In the genomic region with DNA sequence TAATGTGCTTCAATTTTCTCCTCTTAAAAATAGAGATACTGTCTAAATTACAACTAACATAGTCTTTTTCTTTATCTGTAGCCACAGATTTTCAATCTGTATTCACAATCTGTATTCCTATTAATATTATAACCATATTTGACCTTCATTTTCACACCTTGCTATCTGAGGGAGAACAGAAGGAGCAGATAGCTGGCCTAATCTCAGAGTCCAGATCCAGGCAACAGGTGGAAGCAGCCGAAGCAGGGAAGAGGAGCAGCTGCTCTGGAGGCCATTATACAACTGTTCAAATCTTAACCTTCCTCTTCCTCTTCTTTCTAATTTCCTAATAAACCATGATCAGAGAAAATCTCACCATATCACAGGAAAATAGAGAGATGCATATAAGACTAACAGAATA, we compare ENCODE assay signal across 18 cellular contexts. TPM values are rescaled to one million over a fixed set of nuclear protein-coding genes. Genes with fewer than 3 reads are reported as not detected.
DNase-seq lines count a peak whose midpoint lies in the region; ATAC-seq, FAIRE-seq and TF ChIP-seq lines count a peak whose summit lies in the region.
"Had no signal": no experiment of that assay in that cellular context is flagged by ENCODE, and none has a peak within 500 bp of the region (broad histone marks: within the 10 kb centered on the region; RNA-seq: fewer than 3 reads in every experiment).

No MANE protein-coding gene starts in this region.

- H3K36me3 Mint-ChIP-seq in CD14-positive monocyte = peaks cover 26 to 40% of the 10 kb centered on the region in 2 donors

- no peak for DNase-seq in CD14-positive monocyte (ENCODE audit: low spot score)
- no peak for DNase-seq in GM12892 (ENCODE audit: insufficient read length)
- DNase-seq in erythroblast (lab: John Stamatoyannopoulos, UW) = peak; percentile 2 to 59
- DNase-seq in small intestine = peak; percentile 15
- no peak for DNase-seq in DMS79 treated with DMSO at 0.1 percent for 48 hours (lab: John Stamatoyannopoulos, UW)
- DNase-seq: ACHN; CD4-positive, alpha-beta memory T cell; DMS53; GOT3; H7; KG1 had no signal

- H3K36me3 ChIP-seq in small intestine (ENCODE audit: control insufficient read depth in 2 of 2, insufficient read depth in 2 of 2, low read length in 2 of 2) = peaks cover 1 to 3% of the 10 kb centered on the region in 2 donors

- TF ChIP-seq CTCF in CD14-positive monocyte (IDR thresholded peaks at IDR 0.05) = no peak

- FAIRE-seq in GM12892 (lab: Jason Lieb, UNC) (peak; percentile 5), small intestine (lab: Jason Lieb, UNC) (no peak)
- FAIRE-seq: A204.1, G401.6, HepG2 had no signal

- H3K27me3 Mint-ChIP-seq in CD14-positive monocyte (ENCODE audit: low read depth in 3 of 3) = peaks cover 0 to 3% (median 0%) of the 10 kb centered on the region in 3 donors
- H3K27me3 Mint-ChIP-seq: CD4-positive, alpha-beta memory T cell; IgD-negative memory B cell had no signal

- TF ChIP-seq POLR2A in GM12892 (IDR thresholded peaks at IDR 0.05; ENCODE audit: low read depth, low read length) (no peak), erythroblast (IDR thresholded peaks at IDR 0.05; ENCODE audit: low read length) (no peak)

- intact Hi-C loops in CD14-positive monocyte (cut with micrococcal nuclease) = no loop called here

- H3K27me3 ChIP-seq in small intestine (ENCODE audit: control insufficient read depth in 2 of 2, insufficient read depth in 2 of 2, low read length in 2 of 2) = no peaks in the 10 kb centered on the region

- H3K4me1 Mint-ChIP-seq in CD14-positive monocyte = peaks cover 12% of the 10 kb centered on the region

- H3K4me1 ChIP-seq in small intestine (ENCODE audit: control insufficient read depth in 2 of 2, insufficient read depth in 1 of 2, low read depth in 1 of 2, low read length in 1 of 2) = no peaks in the 10 kb centered on the region

- no peak overlapping the region for H3K4me3 ChIP-seq in small intestine (ENCODE audit: low read depth in 1 of 2, low read length in 2 of 2)

- no peak for ATAC-seq in GM21390 (IDR thresholded peaks at IDR 0.05; ENCODE audit: unreplicated experiment)
- ATAC-seq: HCT116, HepG2 had no signal

- H3K9me3 ChIP-seq in small intestine (ENCODE audit: control insufficient read depth, low read depth) = no peaks in the 10 kb centered on the region

- H3K9me3 Mint-ChIP-seq in CD14-positive monocyte = no peaks in the 10 kb centered on the region
- H3K9me3 Mint-ChIP-seq: IgD-negative memory B cell had no signal

- 19 to 45% (median 31%) methylated on average over 1 of the region's 1 CpG for WGBS in small intestine, 3 donors

- H3K27ac ChIP-seq in small intestine (ENCODE audit: low read depth in 1 of 2, low read length in 1 of 2) = no peak overlapping the region
- H3K27ac ChIP-seq: C4-2B had no signal

- H3K27ac Mint-ChIP-seq in CD14-positive monocyte = peak overlapping the region; percentile 2 to 83 (median 67)

- no peak overlapping the region for H3K4me3 Mint-ChIP-seq in CD14-positive monocyte
- H3K4me3 Mint-ChIP-seq: CD4-positive, alpha-beta memory T cell; IgD-negative memory B cell had no signal

RNA-seq across cellular contexts. Expression of a gene that starts 14.2 kb away (rescaled TPM):
- 1 to 10 TPM in 1 of 2 donors, under 1 TPM in 1; 0.65 to 2.1 TPM for polyA plus RNA-seq in CD14-positive monocyte
- polyA plus RNA-seq in GM12892 (2012; ENCODE audit: missing spikeins) = 5.7 TPM
- 10 to 100 TPM in 2 of 3 donors, 1 to 10 TPM in 1; 5.7 to 23.0 (median 11.1) TPM for polyA plus RNA-seq in small intestine

Comparison
In these comparisons a context has a peak if more than half of its experiments do, and no peak if none do; other contexts are left out.
1. DNase-seq: peak in erythroblast (2 of 2) and small intestine (single experiment); none in CD14-positive monocyte (single experiment), GM12892 (single experiment) and DMS79 treated with DMSO at 0.1 percent for 48 hours (single experiment).